In the genomic region with DNA sequence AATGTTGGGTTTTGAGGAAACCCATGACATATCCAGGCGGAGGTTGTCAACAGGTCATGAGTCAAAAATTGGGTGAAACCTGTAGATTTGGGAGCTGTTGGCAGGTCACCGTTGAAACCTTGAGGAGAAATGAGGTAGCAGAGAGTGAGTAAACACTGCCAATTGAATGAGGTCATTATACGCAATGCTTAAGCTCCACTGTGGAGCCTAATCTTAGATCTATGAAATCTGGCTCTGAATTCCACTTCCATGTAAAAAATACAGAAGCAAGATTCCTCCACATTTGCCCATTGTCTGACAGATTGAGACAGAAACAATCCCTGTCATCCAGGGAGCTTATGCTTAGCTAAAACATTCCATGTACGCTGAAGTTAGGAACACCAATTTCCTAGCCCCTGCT, we compare ENCODE assay signal across 33 cellular contexts.
DNase-seq lines count a peak whose midpoint lies in the region; ATAC-seq, FAIRE-seq and TF ChIP-seq lines count a peak whose summit lies in the region.
"Had no signal": no experiment of that assay in that cellular context is flagged by ENCODE, and none has a peak within 500 bp of the region (broad histone marks: within the 10 kb centered on the region; RNA-seq: fewer than 3 reads in every experiment).

No MANE protein-coding gene starts in this region.

- DNase-seq in EL: peak; percentile 39
- no peak for DNase-seq in PC-3
- DNase-seq in endothelial cell (ENCODE audit: low spot score): no peak
- no peak for DNase-seq in osteoblast (ENCODE audit: insufficient read length, low spot score, missing footprints)
- DNase-seq in mucosa of descending colon: no peak
- DNase-seq in HepG2 (ENCODE audit: low spot score): no peak
- no peak for DNase-seq in activated CD4-positive, alpha-beta T cell treated with anti-CD3 and anti-CD28 coated beads for 4 hours
- DNase-seq: activated CD4-positive, alpha-beta T cell treated with anti-CD3 and anti-CD28 coated beads, Interleukin-2, amount 10 ng/mL, durations not matched to agents 7 days and 5 days; activated effector memory CD4-positive, alpha-beta T cell treated with Interleukin-2 at 50 U/mL for 16 hours; anterior cingulate cortex; C1 segment of cervical spinal cord; COR-L47; DMS79; effector CD8-positive, alpha-beta T cell; GOT3; KBM-7; MG63; natural killer cell; NCI-H2081 treated with DMSO at 0.1 percent for 48 hours; NCI-H345; NCI-H69; nucleus accumbens; Peyer's patch; sigmoid colon; stimulated activated CD4-positive, alpha-beta T cell treated with anti-CD3 and anti-CD28 coated beads, Interleukin-15, amount 100 ng/mL, for 24 hours; stimulated activated CD4-positive, alpha-beta T cell treated with anti-CD3 and anti-CD28 coated beads, Interleukin-4, amount 100 ng/mL, for 4 hours had no signal

- no peak for TF ChIP-seq RAD21 in HepG2 (CRISPR knock-in tag; IDR thresholded peaks at IDR 0.05)

- TF ChIP-seq CTCF in PC-3 (conservative IDR thresholded peaks at IDR 0.05; ENCODE audit: low read depth, low read length): no peak
- no peak for TF ChIP-seq CTCF in endothelial cell (IDR thresholded peaks at IDR 0.05; ENCODE audit: unreplicated experiment)
- no peak for TF ChIP-seq CTCF in osteoblast (IDR thresholded peaks at IDR 0.05; ENCODE audit: extremely low read depth, low read depth, low read length)
- TF ChIP-seq CTCF in mucosa of descending colon (IDR thresholded peaks at IDR 0.05): no peak
- no peak for TF ChIP-seq CTCF in HepG2 (CRISPR knock-in tag; IDR thresholded peaks at IDR 0.05)

- H3K4me2 ChIP-seq in PC-3 (ENCODE audit: low read length): no peak overlapping the region
- H3K4me2 ChIP-seq in osteoblast (ENCODE audit: insufficient read depth, low read length): no peak overlapping the region
- no peak overlapping the region for H3K4me2 ChIP-seq in HepG2 (ENCODE audit: low read depth, low read length)

- CTCF ChIA-PET in PC-3 (lab: Charles Lee) (no interaction called here), HepG2 (lab: Yijun Ruan, JAX; ENCODE audit: low intra/inter-chr PET ratio, low total read pairs) (no interaction called here)

- 47% methylated on average over 4 of the region's 4 CpGs for WGBS in HepG2 (ENCODE audit: low lambda C conversion rate)

- intact Hi-C loops in PC-3 (cut with micrococcal nuclease) (no loop called here), mucosa of descending colon (cut with DNase I, micrococcal nuclease) (no loop called here), HepG2 (cut with micrococcal nuclease; ENCODE audit: unreplicated experiment) (no loop called here)

- peak overlapping the region; percentile 92 for H3K27ac Mint-ChIP-seq in endothelial cell (ENCODE audit: unreplicated experiment)
- H3K27ac Mint-ChIP-seq: activated CD4-positive, alpha-beta T cell treated with anti-CD3 and anti-CD28 coated beads, Interleukin-2, amount 10 ng/mL, durations not matched to agents 7 days and 5 days; activated naive CD8-positive, alpha-beta T cell; natural killer cell; WTC11 had no signal

- H3K9me2 ChIP-seq in PC-3 (replicated peaks; ENCODE audit: low read length): no peaks in the 10 kb centered on the region

- H3K79me2 ChIP-seq in PC-3 (ENCODE audit: low read length): no peaks in the 10 kb centered on the region
- no peaks in the 10 kb centered on the region for H3K79me2 ChIP-seq in osteoblast (ENCODE audit: insufficient read depth, low read length)
- no peaks in the 10 kb centered on the region for H3K79me2 ChIP-seq in HepG2 (ENCODE audit: insufficient read depth, low read length)

- peak overlapping the region; percentile 15 for H3K9ac ChIP-seq in PC-3 (ENCODE audit: low read length)
- H3K9ac ChIP-seq in HepG2 (ENCODE audit: insufficient read depth, low read depth, low read length): no peak overlapping the region

- H2AFZ ChIP-seq in PC-3 (ENCODE audit: low read length) (no peak overlapping the region), osteoblast (ENCODE audit: low read length) (no peak overlapping the region), HepG2 (ENCODE audit: low read length) (no peak overlapping the region)

- H3K4me3 Mint-ChIP-seq in endothelial cell (ENCODE audit: unreplicated experiment): no peak overlapping the region
- H3K4me3 Mint-ChIP-seq: activated CD4-positive, alpha-beta T cell treated with anti-CD3 and anti-CD28 coated beads, Interleukin-2, amount 10 ng/mL, durations not matched to agents 7 days and 5 days; activated naive CD8-positive, alpha-beta T cell; natural killer cell; WTC11 had no signal

- H3K4me1 Mint-ChIP-seq in endothelial cell (ENCODE audit: unreplicated experiment): peaks cover 29% of the 10 kb centered on the region
- H3K4me1 Mint-ChIP-seq: natural killer cell had no signal

- H4K20me1 ChIP-seq in PC-3 (ENCODE audit: low read length) (no peaks in the 10 kb centered on the region), osteoblast (ENCODE audit: insufficient read depth, low read length) (no peaks in the 10 kb centered on the region), HepG2 (ENCODE audit: insufficient read depth, low read length) (no peaks in the 10 kb centered on the region)

- TF ChIP-seq POLR2A in HepG2 (IDR thresholded peaks at IDR 0.05; ENCODE audit: insufficient read depth in 1 of 2, low read depth in 2 of 2, low read length in 2 of 2): no peak

- H3K9me3 ChIP-seq in PC-3 (ENCODE audit: low read length): peaks cover 4% of the 10 kb centered on the region; the same call in 1 of the 2 replicates
- H3K9me3 ChIP-seq in osteoblast (ENCODE audit: low read depth, low read length): peaks cover 4% of the 10 kb centered on the region
- H3K9me3 ChIP-seq in mucosa of descending colon: peaks cover 11% of the 10 kb centered on the region
- H3K9me3 ChIP-seq in HepG2 (ENCODE audit: low read length): peaks cover 15% of the 10 kb centered on the region

- H3K27ac ChIP-seq in PC-3 (ENCODE audit: low read length): peak overlapping the region; percentile 62
- H3K27ac ChIP-seq in osteoblast (ENCODE audit: low read depth, low read length): peak overlapping the region; percentile 96
- no peak overlapping the region for H3K27ac ChIP-seq in HepG2 (ENCODE audit: extremely low read length, insufficient read depth, low read length)
- H3K27ac ChIP-seq: cardiac muscle cell, Peyer's patch had no signal

- H3K36me3 ChIP-seq in PC-3 (ENCODE audit: low read depth, low read length) (no peaks in the 10 kb centered on the region), osteoblast (ENCODE audit: insufficient read depth, low read length) (no peaks in the 10 kb centered on the region), mucosa of descending colon (ENCODE audit: low read depth) (no peaks in the 10 kb centered on the region), HepG2 (replicated peaks in 1 of 2; ENCODE audit: control insufficient read depth in 1 of 2, insufficient read depth in 2 of 2, low read length in 2 of 2) (no peaks in the 10 kb centered on the region)
- H3K36me3 ChIP-seq: cardiac muscle cell, MG63, Peyer's patch, sigmoid colon, tibial nerve had no signal

- TF ChIP-seq EP300 in HepG2 (IDR thresholded peaks at IDR 0.05; ENCODE audit: low read depth in 2 of 2, low read length in 2 of 2): no peak
- TF ChIP-seq EP300 in HepG2 (CRISPR knock-in tag; IDR thresholded peaks at IDR 0.05; ENCODE audit: borderline replicate concordance): no peak

- H3K27me3 Mint-ChIP-seq in endothelial cell (ENCODE audit: unreplicated experiment): peaks cover 3% of the 10 kb centered on the region

- H3K27me3 ChIP-seq in PC-3 (ENCODE audit: low read length): no peaks in the 10 kb centered on the region
- H3K27me3 ChIP-seq in osteoblast (ENCODE audit: insufficient read depth, low read length): no peaks in the 10 kb centered on the region
- no peaks in the 10 kb centered on the region for H3K27me3 ChIP-seq in HepG2 (ENCODE audit: control insufficient read depth in 1 of 2, insufficient read depth in 2 of 2, low read length in 2 of 2)
- H3K27me3 ChIP-seq: cardiac muscle cell, MG63, Peyer's patch, sigmoid colon, tibial nerve had no signal

- peaks cover 14% of the 10 kb centered on the region for H3K36me3 Mint-ChIP-seq in endothelial cell (ENCODE audit: low read depth, unreplicated experiment)

- POLR2A ChIA-PET in PC-3 (lab: Charles Lee; ENCODE audit: unreplicated experiment): no interaction called here
- POLR2A ChIA-PET in HepG2 (lab: Yijun Ruan, JAX): no interaction called here

- no peak for FAIRE-seq in HepG2 (lab: Jason Lieb, UNC)
- FAIRE-seq: colon, frontal cortex, HTR-8/SVneo had no signal

- H3K9me3 Mint-ChIP-seq in endothelial cell (ENCODE audit: unreplicated experiment): peaks cover 13% of the 10 kb centered on the region

- peaks cover 16% of the 10 kb centered on the region; the same call in 1 of the 2 replicates for H3K4me1 ChIP-seq in PC-3 (ENCODE audit: insufficient read depth, low read length)
- H3K4me1 ChIP-seq in osteoblast (ENCODE audit: insufficient read depth, low read length): peaks cover 48% of the 10 kb centered on the region
- no peaks in the 10 kb centered on the region for H3K4me1 ChIP-seq in mucosa of descending colon (ENCODE audit: low read depth)
- no peaks in the 10 kb centered on the region for H3K4me1 ChIP-seq in HepG2 (ENCODE audit: insufficient read depth, low read length)
- H3K4me1 ChIP-seq: Peyer's patch, sigmoid colon had no signal

- no peak for ATAC-seq in PC-3
- ATAC-seq in mucosa of descending colon: no peak
- ATAC-seq in HepG2: no peak
- ATAC-seq: natural killer cell, WTC11 had no signal

- BruUV-seq in PC-3 (replicated peaks; lab: Mats Ljungman, UMichigan): no TSS peak
- no TSS peak for BruUV-seq in HepG2 (replicated peaks; lab: Mats Ljungman, UMichigan)

- in situ Hi-C loops in HepG2 (cut with HindIII; ENCODE audit: extremely low pct_ligation_motif_present, low pct_unique_long_range_greater_than_20kb): no loop called here

- no peaks in the 10 kb centered on the region for H3F3A ChIP-seq in PC-3 (ENCODE audit: low read length, unreplicated experiment)

- H3K4me3 ChIP-seq in PC-3 (ENCODE audit: low read length) (no peak overlapping the region), osteoblast (ENCODE audit: insufficient read depth, low read length) (no peak overlapping the region), mucosa of descending colon (no peak overlapping the region), HepG2 (replicated peaks in 1 of 3; ENCODE audit: insufficient read depth in 1 of 3, low read depth in 2 of 3, low read length in 3 of 3) (no peak overlapping the region)
- H3K4me3 ChIP-seq: cardiac muscle cell, MG63, Peyer's patch, sigmoid colon, tibial nerve had no signal

TF ChIP-seq in HepG2, 621 proteins besides CTCF, POLR2A, EP300 and RAD21 (continues in another document):
- TF ChIP-seq ZNF772 (CRISPR knock-in tag; IDR thresholded peaks at IDR 0.05): no peak
- no peak for TF ChIP-seq ZNF773 (CRISPR knock-in tag; IDR thresholded peaks at IDR 0.05; ENCODE audit: borderline replicate concordance)
- no peak for TF ChIP-seq MEIS1 (CRISPR knock-in tag; IDR thresholded peaks at IDR 0.05; ENCODE audit: borderline replicate concordance)
- no peak for TF ChIP-seq RFX1 (IDR thresholded peaks at IDR 0.05)
- TF ChIP-seq CREB1 (IDR thresholded peaks at IDR 0.05): no peak
- TF ChIP-seq CREB1 (CRISPR knock-in tag; IDR thresholded peaks at IDR 0.05): no peak
- no peak for TF ChIP-seq ZNF264 (CRISPR knock-in tag; IDR thresholded peaks at IDR 0.05)
- no peak for TF ChIP-seq CENPT (CRISPR knock-in tag; IDR thresholded peaks at IDR 0.05; ENCODE audit: low read depth)
